ENCODE assay signal across 10 cellular contexts in genomic region chr21:36471254-36471723, GRCh38. TPM values are rescaled to one million over a fixed set of nuclear protein-coding genes. Genes with fewer than 3 reads are reported as not detected.
DNase-seq lines count a peak whose midpoint lies in the region; ATAC-seq and TF ChIP-seq lines count a peak whose summit lies in the region.
"Had no signal": no experiment of that assay in that cellular context is flagged by ENCODE, and none has a peak within 500 bp of the region (broad histone marks: within the 10 kb centered on the region; RNA-seq: fewer than 3 reads in every experiment).

No MANE protein-coding gene starts in this region.

- H3K27me3 ChIP-seq in stomach = no peaks in the 10 kb centered on the region

- no peaks in the 10 kb centered on the region for H3K4me1 ChIP-seq in stomach
- H3K4me1 ChIP-seq: HAP-1 had no signal

- intact Hi-C loops in stomach (cut with DNase I; ENCODE audit: low total_unique reads) = no loop called here

- DNase-seq in ELR (ENCODE audit: low read depth) = peak; percentile 25
- peak; percentile 24 for DNase-seq in dermis blood vessel endothelial cell
- DNase-seq in Ammon's horn (ENCODE audit: low spot score) = no peak
- DNase-seq in NCI-H524 (lab: John Stamatoyannopoulos, UW) = no peak
- DNase-seq in globus pallidus (ENCODE audit: low spot score) = no peak
- DNase-seq in stomach = no peak

- TF ChIP-seq POLR2A in stomach (IDR thresholded peaks at IDR 0.05) = no peak

- H3K36me3 ChIP-seq in stomach = no peaks in the 10 kb centered on the region
- H3K36me3 ChIP-seq: HAP-1 had no signal

- peaks cover 0 to 7% (median 0%) of the 10 kb centered on the region in 4 donors for H3K9me3 ChIP-seq in stomach
- H3K9me3 ChIP-seq: HAP-1 had no signal

- TF ChIP-seq EP300 in stomach (IDR thresholded peaks at IDR 0.05) = no peak

- H3K27ac ChIP-seq in stomach = no peak overlapping the region

- ATAC-seq in GM19043 (IDR thresholded peaks at IDR 0.05; ENCODE audit: low read depth, unreplicated experiment) (peak; percentile 86), HG03159 (IDR thresholded peaks at IDR 0.05; ENCODE audit: unreplicated experiment) (peak; percentile 44)

- no peak overlapping the region for H3K4me3 ChIP-seq in stomach
- H3K4me3 ChIP-seq: HAP-1 had no signal

- WGBS in stomach, 5 donors = 81 to 96% (median 86%) methylated on average over 1 of the region's 1 CpG

- TF ChIP-seq CTCF in stomach (IDR thresholded peaks at IDR 0.05) = no peak

RNA-seq across cellular contexts. Expression of gene CLDN14, which starts 8.6 kb away (rescaled TPM):
- total RNA-seq in dermis blood vessel endothelial cell (0.09 and 0.34 TPM in 2 replicates), stomach (not detected)
- under 1 TPM in 1 of 3 donors, not detected in 2; 0.48 TPM for polyA plus RNA-seq in stomach
- polyA plus RNA-seq: keratinocyte had no signal

Comparison
In these comparisons a context has a peak if more than half of its experiments do, and no peak if none do; other contexts are left out.
1. DNase-seq: peak in ELR (single experiment) and dermis blood vessel endothelial cell (single experiment); none in Ammon's horn (single experiment), NCI-H524 (0 of 2), globus pallidus (single experiment) and stomach (single experiment).